ENCODE assay signal across 8 cellular contexts in genomic region chr1:62746086-62746808, GRCh38. TPM values are rescaled to one million over a fixed set of nuclear protein-coding genes. Genes with fewer than 3 reads are reported as not detected.
DNase-seq lines count a peak whose midpoint lies in the region; ATAC-seq and TF ChIP-seq lines count a peak whose summit lies in the region.

No MANE protein-coding gene starts in this region.

- no peaks in the 10 kb centered on the region for H3K36me3 ChIP-seq in tibial nerve

- no peak for TF ChIP-seq POLR2A in tibial nerve (IDR thresholded peaks at IDR 0.05)

- TF ChIP-seq EP300 in tibial nerve (IDR thresholded peaks at IDR 0.05), result no peak

- POLR2A ChIA-PET in AG04450 (lab: Yijun Ruan, JAX), result interaction anchor here (0.8 kb wide), 1 partner anchor 215 kb away, joined by 3 read pairs; no protein-coding TSS in a partner anchor

- in situ Hi-C loops in GM13977 (cut with MboI; ENCODE audit: low pct_unique_long_range_greater_than_20kb, low sequenced_read_pairs, unreplicated experiment), result loop anchor here (5.0 to 25.0 kb wide), 2 partner anchors 239 to 584 kb away; no protein-coding TSS in a partner anchor

- H3K4me1 ChIP-seq in tibial nerve, result peaks cover 0 to 22% (median 0%) of the 10 kb centered on the region in 4 donors

- ATAC-seq in GM19328 (IDR thresholded peaks at IDR 0.05; ENCODE audit: unreplicated experiment) (no peak), HG02610 (IDR thresholded peaks at IDR 0.05; ENCODE audit: unreplicated experiment) (no peak)

- TF ChIP-seq CTCF in AG04450 (IDR thresholded peaks at IDR 0.05; ENCODE audit: low read depth, low read length) (peak; percentile 65), GM13977 (IDR thresholded peaks at IDR 0.05; ENCODE audit: extremely low read depth, insufficient read depth, missing control alignments) (peak; percentile 62), tibial nerve (IDR thresholded peaks at IDR 0.05) (peak; percentile 45 to 77 (median 58))

- DNase-seq in AG04450 (ENCODE audit: low read depth, low spot score) (no peak), GM13977 (ENCODE audit: low spot score) (peak; percentile 63), NCI-H2171 (lab: John Stamatoyannopoulos, UW) (peak; percentile 35), astrocyte of the hippocampus (ENCODE audit: low read depth, low spot score) (peak; percentile 61), iris pigment epithelial cell (ENCODE audit: low read depth) (peak; percentile 61), tibial nerve (ENCODE audit: low spot score in 2 of 2) (no peak)

- H3K4me3 ChIP-seq in AG04450 (ENCODE audit: low read depth, low read length) (peak overlapping the region; percentile 1; the same call in 1 of the 2 replicates), tibial nerve (peak overlapping the region in 1 of 4 donors; percentile 24)

- no peak overlapping the region for H3K27ac ChIP-seq in AG04450 (ENCODE audit: low read depth, low read length)
- H3K27ac ChIP-seq in tibial nerve, result no peak overlapping the region

- H3K27me3 ChIP-seq in AG04450 (ENCODE audit: control insufficient read depth, insufficient read depth, low read length), result no peaks in the 10 kb centered on the region
- H3K27me3 ChIP-seq in tibial nerve, result no peaks in the 10 kb centered on the region

- H3K9me3 ChIP-seq in AG04450 (ENCODE audit: control insufficient read depth, insufficient read depth, low read length) (peaks cover 2% of the 10 kb centered on the region; the same call in 1 of the 2 replicates), tibial nerve (no peaks in the 10 kb centered on the region)

- 51 to 53% methylated on average over 12 of the region's 12 CpGs for WGBS in tibial nerve, 2 donors

- CTCF ChIA-PET in AG04450 (lab: Charles Lee), result interaction anchor here (0.6 to 4.7 kb wide), 57 partner anchors 9 to 571 kb away, joined by 3 to 166 read pairs (median 4); partner anchors contain the start of gene DOCK7

RNA-seq across cellular contexts. Expression of gene ATG4C, which starts 37.7 kb away (rescaled TPM):
- 7.5 and 12.0 TPM in 2 replicates for polyA plus RNA-seq in AG04450 (2011; rRNA removed)
- polyA minus RNA-seq in AG04450 (2011; rRNA and poly(A)+ RNA removed), result 4.1 and 6.7 TPM in 2 replicates
- total RNA-seq in tibial nerve, result 10 to 100 TPM in 1 of 4 donors, 1 to 10 TPM in 3; 3.9 to 14.2 (median 7.7) TPM

RNA-seq across cellular contexts. Expression of gene DOCK7, which starts 58.1 kb away (rescaled TPM):
- polyA plus RNA-seq in AG04450 (2011; rRNA removed), result 79.6 and 111 TPM in 2 replicates
- polyA minus RNA-seq in AG04450 (2011; rRNA and poly(A)+ RNA removed), result 119 and 179 TPM in 2 replicates
- 100 to 1,000 TPM in 2 of 4 donors, 10 to 100 TPM in 2; 48.6 to 182 (median 92.9) TPM for total RNA-seq in tibial nerve

Comparison
In these comparisons a context has a peak if more than half of its experiments do, and no peak if none do; other contexts are left out.
1. DNase-seq: peak in GM13977 (single experiment), NCI-H2171 (single experiment), astrocyte of the hippocampus (single experiment) and iris pigment epithelial cell (single experiment); none in AG04450 (single experiment) and tibial nerve (0 of 2).
2. Peak in every context shown above with its lines, with median percentiles within 50 percentile points of each other: CTCF ChIP-seq.